29 cellular contexts compared by ENCODE assay signal in genomic region chr6:93919365-93919764, GRCh38.
"Had no signal": no experiment of that assay in that cellular context is flagged by ENCODE, and none has a peak within 500 bp of the region (broad histone marks: within the 10 kb centered on the region; RNA-seq: fewer than 3 reads in every experiment).

No MANE protein-coding gene starts in this region.

- H3K27ac ChIP-seq: heart right ventricle, left lung, neural progenitor cell, neutrophil, prostate gland, sigmoid colon, stomach, testis, thyroid gland, transverse colon, upper lobe of left lung had no signal

- FAIRE-seq: keratinocyte had no signal

- H3K4me3 ChIP-seq: heart right ventricle, left lung, lung, neural progenitor cell, prostate gland, sigmoid colon, stomach, testis, thyroid gland, transverse colon, upper lobe of left lung had no signal

- H2AFZ ChIP-seq: neural progenitor cell had no signal

- H3K27me3 ChIP-seq: heart right ventricle, left lung, neural progenitor cell, neutrophil, sigmoid colon, stomach, testis, thyroid gland, transverse colon, upper lobe of left lung had no signal

- H3K36me3 ChIP-seq: heart right ventricle, left lung, neural progenitor cell, neutrophil, prostate gland, sigmoid colon, stomach, thyroid gland, transverse colon, upper lobe of left lung had no signal

- H3K4me2 ChIP-seq: neural progenitor cell had no signal

- H3K4me1 ChIP-seq: heart right ventricle, left lung, neural progenitor cell, prostate gland, sigmoid colon, stomach, testis, thyroid gland, upper lobe of left lung had no signal

- ATAC-seq: heart right ventricle; left cardiac atrium; left lung; natural killer cell; right cardiac atrium; stimulated activated naive B cell treated with anti-CD40 and anti-IgM and Interleukin-4, amounts not matched to agents 10 μg/mL and 1 μg/mL and 100 μg/mL, for 72 hours; stimulated activated naive CD8-positive, alpha-beta T cell treated with anti-CD3 and anti-CD28 coated beads, Interleukin-15, Interleukin-2, amounts not matched to agents 100 U/mL and 50 U/mL, for 24 hours had no signal

- DNase-seq: heart right ventricle; hippocampal formation; kidney glomerular epithelial cell; left cardiac atrium; left lung; mesendoderm; naive B cell; natural killer cell; nephron progenitor cell; occipital lobe; retina; right cardiac atrium; sigmoid colon; small intestine; stimulated activated CD4-positive, alpha-beta T cell treated with anti-CD3 and anti-CD28 coated beads, Interleukin-15, amount 100 ng/mL, for 24 hours; stimulated activated CD4-positive, alpha-beta T cell treated with anti-CD3 and anti-CD28 coated beads, Interleukin-2, amount 100 ng/mL, for 24 hours; stimulated activated CD4-positive, alpha-beta T cell treated with anti-CD3 and anti-CD28 coated beads, Interleukin-4, amount 100 ng/mL, for 1 hour; stimulated activated naive B cell treated with anti-CD40 and anti-IgM and Interleukin-4, amounts not matched to agents 10 μg/mL and 1 μg/mL and 100 μg/mL, for 72 hours; stimulated activated naive CD8-positive, alpha-beta T cell treated with anti-CD3 and anti-CD28 coated beads, Interleukin-15, Interleukin-2, amounts not matched to agents 100 U/mL and 50 U/mL, for 24 hours; stomach; testis; thyroid gland; transverse colon; upper lobe of left lung had no signal

- H3K9ac ChIP-seq: neural progenitor cell had no signal

- H3K9me3 ChIP-seq: left lung, neutrophil, prostate gland, sigmoid colon, testis, thyroid gland, upper lobe of left lung had no signal
